In the genomic region with DNA sequence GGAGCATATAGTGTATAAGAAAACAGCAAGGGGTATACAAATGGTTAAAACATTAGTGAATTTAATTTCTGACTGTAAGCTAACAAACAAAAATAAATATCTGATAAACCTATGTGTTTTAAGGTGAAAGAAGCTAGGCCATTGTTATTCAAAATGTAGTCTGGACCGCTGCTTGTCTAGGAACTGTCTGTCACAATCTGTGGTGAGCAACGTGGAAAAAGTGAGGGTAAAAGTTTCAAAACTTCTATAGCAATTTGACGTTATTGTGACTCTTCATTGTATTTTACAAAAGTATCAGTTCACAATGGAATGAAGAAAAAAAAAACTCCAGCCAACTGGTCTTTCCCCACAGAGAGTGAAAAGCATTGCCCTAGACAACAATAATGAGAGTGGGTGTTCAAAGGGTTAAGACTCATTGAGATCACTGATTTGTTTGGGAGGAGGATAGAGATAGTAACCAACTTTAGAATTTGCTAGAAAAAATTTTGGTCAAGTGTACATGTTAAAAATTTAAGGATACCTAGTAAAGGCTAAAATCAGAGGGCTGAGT, we compare ENCODE assay signal across 32 cellular contexts.
A peak's percentile ranks its signal among the peaks of the same experiment; 100 is the strongest.
DNase-seq lines count a peak whose midpoint lies in the region; ATAC-seq and FAIRE-seq lines count a peak whose summit lies in the region.
"Had no signal": no experiment of that assay in that cellular context is flagged by ENCODE, and none has a peak within 500 bp of the region (broad histone marks: within the 10 kb centered on the region; RNA-seq: fewer than 3 reads in every experiment).

No MANE protein-coding gene starts in this region.

- H3K4me1 Mint-ChIP-seq in activated T-cell treated with anti-CD3 and anti-CD28 coated beads, Interleukin-2, amount 50 U/mL, for 24 hours (ENCODE audit: low read depth): peaks cover 31% of the 10 kb centered on the region
- no peaks in the 10 kb centered on the region for H3K4me1 Mint-ChIP-seq in activated T-helper 17 cell treated with anti-CD3 and anti-CD28 coated beads, Interleukin-2, amount 50 U/mL, for 72 hours
- H3K4me1 Mint-ChIP-seq in stimulated activated memory B cell treated with anti-CD40 and anti-IgM and Interleukin-4, amounts not matched to agents 10 μg/mL and 1 μg/mL and 100 μg/mL, for 72 hours: peaks cover 80% of the 10 kb centered on the region

- no peaks in the 10 kb centered on the region for H3K27me3 Mint-ChIP-seq in activated T-cell treated with anti-CD3 and anti-CD28 coated beads, Interleukin-2, amount 50 U/mL, for 24 hours
- H3K27me3 Mint-ChIP-seq in activated T-helper 17 cell treated with anti-CD3 and anti-CD28 coated beads, Interleukin-2, amount 50 U/mL, for 72 hours: no peaks in the 10 kb centered on the region
- H3K27me3 Mint-ChIP-seq in stimulated activated memory B cell treated with anti-CD40 and anti-IgM and Interleukin-4, amounts not matched to agents 10 μg/mL and 1 μg/mL and 100 μg/mL, for 72 hours: no peaks in the 10 kb centered on the region
- H3K27me3 Mint-ChIP-seq: brain had no signal

- peak; percentile 50 for FAIRE-seq in GM18507 (lab: Jason Lieb, UNC)
- FAIRE-seq: GM12892, HTR-8/SVneo, islet of Langerhans, small intestine had no signal

- DNase-seq in activated T-cell treated with anti-CD3 and anti-CD28 coated beads, Interleukin-2, amount 50 U/mL, for 24 hours: no peak
- DNase-seq in activated T-cell treated with anti-CD3 and anti-CD28 coated beads for 4 hours: no peak
- no peak for DNase-seq in GM18507 (ENCODE audit: extremely low spot score, insufficient read length, low read depth)
- no peak for DNase-seq in MV-4-11 (lab: John Stamatoyannopoulos, UW)
- DNase-seq: activated effector memory CD4-positive, alpha-beta T cell treated with anti-CD3 and anti-CD28 coated beads, Interleukin-2, amount 50 U/mL, for 16 hours; amniotic stem cell; dermis blood vessel endothelial cell; DMS153; endodermal cell; glutamatergic neuron; H7; KG1; left lung; mesenchymal stem cell; MM.1S; NCI-H1436; NCI-H2081 treated with DMSO at 0.1 percent for 48 hours; NCI-H226; NCI-H69; posterior cingulate gyrus; Right ventricle myocardium superior; small intestine; transverse colon had no signal

- no peak overlapping the region for H3K4me3 Mint-ChIP-seq in activated T-cell treated with anti-CD3 and anti-CD28 coated beads, Interleukin-2, amount 50 U/mL, for 24 hours
- no peak overlapping the region for H3K4me3 Mint-ChIP-seq in activated T-helper 17 cell treated with anti-CD3 and anti-CD28 coated beads, Interleukin-2, amount 50 U/mL, for 72 hours
- H3K4me3 Mint-ChIP-seq in stimulated activated memory B cell treated with anti-CD40 and anti-IgM and Interleukin-4, amounts not matched to agents 10 μg/mL and 1 μg/mL and 100 μg/mL, for 72 hours: no peak overlapping the region
- H3K4me3 Mint-ChIP-seq: brain, endodermal cell, neural crest cell had no signal

- peak; percentile 80 for ATAC-seq in activated T-helper 17 cell treated with anti-CD3 and anti-CD28 coated beads, Interleukin-2, amount 50 U/mL, for 72 hours (replicated peaks)
- ATAC-seq in stimulated activated memory B cell treated with anti-CD40 and anti-IgM and Interleukin-4, amounts not matched to agents 10 μg/mL and 1 μg/mL and 100 μg/mL, for 72 hours: no peak
- no peak for ATAC-seq in HG02885 (IDR thresholded peaks at IDR 0.05; ENCODE audit: poor library complexity, unreplicated experiment)
- ATAC-seq: left lung, Panc1 had no signal

- peaks cover 43% of the 10 kb centered on the region for H3K36me3 Mint-ChIP-seq in activated T-cell treated with anti-CD3 and anti-CD28 coated beads, Interleukin-2, amount 50 U/mL, for 24 hours (ENCODE audit: low read depth)
- peaks cover 30% of the 10 kb centered on the region for H3K36me3 Mint-ChIP-seq in activated T-helper 17 cell treated with anti-CD3 and anti-CD28 coated beads, Interleukin-2, amount 50 U/mL, for 72 hours (ENCODE audit: low read depth)
- H3K36me3 Mint-ChIP-seq in stimulated activated memory B cell treated with anti-CD40 and anti-IgM and Interleukin-4, amounts not matched to agents 10 μg/mL and 1 μg/mL and 100 μg/mL, for 72 hours: peaks cover 49% of the 10 kb centered on the region

- no peaks in the 10 kb centered on the region for H3K9me3 Mint-ChIP-seq in activated T-cell treated with anti-CD3 and anti-CD28 coated beads, Interleukin-2, amount 50 U/mL, for 24 hours
- no peaks in the 10 kb centered on the region for H3K9me3 Mint-ChIP-seq in activated T-helper 17 cell treated with anti-CD3 and anti-CD28 coated beads, Interleukin-2, amount 50 U/mL, for 72 hours
- no peaks in the 10 kb centered on the region for H3K9me3 Mint-ChIP-seq in stimulated activated memory B cell treated with anti-CD40 and anti-IgM and Interleukin-4, amounts not matched to agents 10 μg/mL and 1 μg/mL and 100 μg/mL, for 72 hours
- H3K9me3 Mint-ChIP-seq: brain, endodermal cell, neural crest cell had no signal

- H3K27ac Mint-ChIP-seq in activated T-cell treated with anti-CD3 and anti-CD28 coated beads, Interleukin-2, amount 50 U/mL, for 24 hours: peak overlapping the region; percentile 55
- peak overlapping the region; percentile 82 for H3K27ac Mint-ChIP-seq in activated T-helper 17 cell treated with anti-CD3 and anti-CD28 coated beads, Interleukin-2, amount 50 U/mL, for 72 hours
- peak overlapping the region; percentile 90 for H3K27ac Mint-ChIP-seq in stimulated activated memory B cell treated with anti-CD40 and anti-IgM and Interleukin-4, amounts not matched to agents 10 μg/mL and 1 μg/mL and 100 μg/mL, for 72 hours
- H3K27ac Mint-ChIP-seq: endodermal cell had no signal
